16 cellular contexts compared by ENCODE assay signal in genomic region chr9:73116880-73117279, GRCh38. TPM values are rescaled to one million over a fixed set of nuclear protein-coding genes. Genes with fewer than 3 reads are reported as not detected.
DNase-seq lines count a peak whose midpoint lies in the region; ATAC-seq and TF ChIP-seq lines count a peak whose summit lies in the region.
"Had no signal": no experiment of that assay in that cellular context is flagged by ENCODE, and none has a peak within 500 bp of the region (broad histone marks: within the 10 kb centered on the region; RNA-seq: fewer than 3 reads in every experiment).

No MANE protein-coding gene starts in this region.

- peaks cover 9 to 99% (median 14%) of the 10 kb centered on the region in 3 donors for H3K4me1 ChIP-seq in esophagus squamous epithelium

- H3K4me1 Mint-ChIP-seq in activated naive CD4-positive, alpha-beta T cell treated with anti-CD3 and anti-CD28 coated beads for 36 hours (ENCODE audit: low read depth): peaks cover 42% of the 10 kb centered on the region
- peaks cover 28% of the 10 kb centered on the region for H3K4me1 Mint-ChIP-seq in T-helper 17 cell
- peaks cover 50% of the 10 kb centered on the region for H3K4me1 Mint-ChIP-seq in stimulated activated naive CD8-positive, alpha-beta T cell treated with anti-CD3 and anti-CD28 coated beads, Interleukin-15, amount 100 ng/mL, for 72 hours

- H3K36me3 Mint-ChIP-seq in activated naive CD4-positive, alpha-beta T cell treated with anti-CD3 and anti-CD28 coated beads, Interleukin-2, amount 50 U/mL, for 72 hours: no peaks in the 10 kb centered on the region
- no peaks in the 10 kb centered on the region for H3K36me3 Mint-ChIP-seq in activated naive CD4-positive, alpha-beta T cell treated with anti-CD3 and anti-CD28 coated beads for 36 hours (ENCODE audit: low read depth)
- H3K36me3 Mint-ChIP-seq in T-helper 17 cell (ENCODE audit: low read depth): no peaks in the 10 kb centered on the region
- H3K36me3 Mint-ChIP-seq: CD8-positive, alpha-beta T cell had no signal

- CTCF ChIA-PET in activated naive CD4-positive, alpha-beta T cell treated with anti-CD3 and anti-CD28 coated beads for 36 hours (lab: Charles Lee): interaction anchor here (0.5 to 2.0 kb wide), 4 partner anchors 10 to 84 kb away, joined by 3 to 8 read pairs (median 3); no protein-coding TSS in a partner anchor

- H3K27me3 ChIP-seq in esophagus squamous epithelium (no peaks in the 10 kb centered on the region), dorsolateral prefrontal cortex (no peaks in the 10 kb centered on the region)

- H3K9me3 ChIP-seq in T-helper 17 cell (ENCODE audit: control insufficient read depth, low read length, poor library complexity, severe bottlenecking) (no peaks in the 10 kb centered on the region), esophagus squamous epithelium (no peaks in the 10 kb centered on the region)

- H3K27ac ChIP-seq in esophagus squamous epithelium (peak overlapping the region in 3 of 4 donors; percentile 72 to 89 (median 89)), dorsolateral prefrontal cortex (no peak overlapping the region)

- intact Hi-C loops in activated naive CD4-positive, alpha-beta T cell treated with anti-CD3 and anti-CD28 coated beads for 36 hours (cut with micrococcal nuclease): loop anchor here (1.0 kb wide), 3 partner anchors 15 to 37 kb away; no protein-coding TSS in a partner anchor
- intact Hi-C loops in esophagus squamous epithelium (cut with DNase I) (no loop called here), dorsolateral prefrontal cortex (cut with DNase I) (no loop called here)

- no peak overlapping the region for H3K4me3 ChIP-seq in esophagus squamous epithelium
- H3K4me3 ChIP-seq in dorsolateral prefrontal cortex: no peak overlapping the region

- WGBS in esophagus squamous epithelium, 2 donors: 85 to 91% methylated on average over 1 of the region's 1 CpG

- no peaks in the 10 kb centered on the region for H3K36me3 ChIP-seq in esophagus squamous epithelium

- TF ChIP-seq POLR2A in esophagus squamous epithelium (IDR thresholded peaks at IDR 0.05): no peak

- no peak for TF ChIP-seq CTCF in esophagus squamous epithelium (IDR thresholded peaks at IDR 0.05)
- no peak for TF ChIP-seq CTCF in dorsolateral prefrontal cortex (IDR thresholded peaks at IDR 0.05 in 54 of 56, conservative IDR thresholded peaks at IDR 0.05 in 2 of 56; ENCODE audit: low read depth in 1 of 56, partially characterized antibody in 56 of 56)

- H3K9me3 Mint-ChIP-seq in activated naive CD4-positive, alpha-beta T cell treated with anti-CD3 and anti-CD28 coated beads, Interleukin-2, amount 50 U/mL, for 72 hours: no peaks in the 10 kb centered on the region
- no peaks in the 10 kb centered on the region for H3K9me3 Mint-ChIP-seq in activated naive CD4-positive, alpha-beta T cell treated with anti-CD3 and anti-CD28 coated beads for 36 hours
- H3K9me3 Mint-ChIP-seq in stimulated activated naive CD8-positive, alpha-beta T cell treated with anti-CD3 and anti-CD28 coated beads, Interleukin-15, amount 100 ng/mL, for 72 hours: no peaks in the 10 kb centered on the region
- H3K9me3 Mint-ChIP-seq: CD8-positive, alpha-beta T cell; HFFc6 had no signal

- peak; percentile 47 to 68 for ATAC-seq in activated naive CD4-positive, alpha-beta T cell treated with anti-CD3 and anti-CD28 coated beads, Interleukin-2, amount 50 U/mL, for 72 hours
- ATAC-seq in T-helper 17 cell: no peak
- ATAC-seq in stimulated activated naive CD8-positive, alpha-beta T cell treated with anti-CD3 and anti-CD28 coated beads, Interleukin-15, amount 100 ng/mL, for 72 hours: peak; percentile 55
- ATAC-seq in GM18873 (IDR thresholded peaks at IDR 0.05; ENCODE audit: low FRiP score, unreplicated experiment): no peak
- ATAC-seq: CD8-positive, alpha-beta T cell had no signal

- H3K27me3 Mint-ChIP-seq in activated naive CD4-positive, alpha-beta T cell treated with anti-CD3 and anti-CD28 coated beads for 36 hours (ENCODE audit: low read depth): no peaks in the 10 kb centered on the region
- no peaks in the 10 kb centered on the region for H3K27me3 Mint-ChIP-seq in T-helper 17 cell
- H3K27me3 Mint-ChIP-seq in stimulated activated naive CD8-positive, alpha-beta T cell treated with anti-CD3 and anti-CD28 coated beads, Interleukin-15, amount 100 ng/mL, for 72 hours: no peaks in the 10 kb centered on the region

- peak overlapping the region; percentile 27 to 81 for H3K27ac Mint-ChIP-seq in activated naive CD4-positive, alpha-beta T cell treated with anti-CD3 and anti-CD28 coated beads, Interleukin-2, amount 50 U/mL, for 72 hours
- H3K27ac Mint-ChIP-seq in activated naive CD4-positive, alpha-beta T cell treated with anti-CD3 and anti-CD28 coated beads for 36 hours: no peak overlapping the region
- peak overlapping the region; percentile 41 for H3K27ac Mint-ChIP-seq in T-helper 17 cell
- H3K27ac Mint-ChIP-seq in stimulated activated naive CD8-positive, alpha-beta T cell treated with anti-CD3 and anti-CD28 coated beads, Interleukin-15, amount 100 ng/mL, for 72 hours: peak overlapping the region; percentile 42 to 45
- H3K27ac Mint-ChIP-seq: CD8-positive, alpha-beta T cell; HFFc6 had no signal

- no peak for DNase-seq in activated naive CD4-positive, alpha-beta T cell treated with anti-CD3 and anti-CD28 coated beads, Interleukin-2, amount 50 U/mL, for 72 hours (ENCODE audit: low spot score in 2 of 2)
- DNase-seq in activated naive CD4-positive, alpha-beta T cell treated with anti-CD3 and anti-CD28 coated beads for 36 hours: no peak
- no peak for DNase-seq in T-helper 17 cell
- DNase-seq in esophagus squamous epithelium (lab: John Stamatoyannopoulos, UW): no peak
- no peak for DNase-seq in stimulated activated naive CD8-positive, alpha-beta T cell treated with anti-CD3 and anti-CD28 coated beads, Interleukin-15, amount 100 ng/mL, for 72 hours
- DNase-seq in dorsolateral prefrontal cortex: no peak
- DNase-seq: CD8-positive, alpha-beta T cell; HFFc6; KBM-7; NCI-H1048; NCI-H146; NCI-H2081 treated with DMSO at 0.1 percent for 48 hours; NCI-H226; NCI-H526 treated with DMSO at 0.1 percent for 48 hours; NK-92 treated with Interleukin-12 subunit alpha and Interleukin-12 subunit beta, amount 100 ng/mL, for 24 hours had no signal

- no peak overlapping the region for H3K4me3 Mint-ChIP-seq in activated naive CD4-positive, alpha-beta T cell treated with anti-CD3 and anti-CD28 coated beads for 36 hours
- no peak overlapping the region for H3K4me3 Mint-ChIP-seq in T-helper 17 cell
- H3K4me3 Mint-ChIP-seq in stimulated activated naive CD8-positive, alpha-beta T cell treated with anti-CD3 and anti-CD28 coated beads, Interleukin-15, amount 100 ng/mL, for 72 hours: peak overlapping the region in 1 of 2 donors; percentile 17
- H3K4me3 Mint-ChIP-seq: CD8-positive, alpha-beta T cell had no signal

RNA-seq across cellular contexts. Expression of gene ANXA1, which starts 34.8 kb away (rescaled TPM):
- 10 to 100 TPM; 13.9 to 63.1 TPM for total RNA-seq in activated naive CD4-positive, alpha-beta T cell treated with anti-CD3 and anti-CD28 coated beads, Interleukin-2, amount 50 U/mL, for 72 hours
- 10 to 100 TPM; 17.9 to 19.9 TPM for total RNA-seq in activated naive CD4-positive, alpha-beta T cell treated with anti-CD3 and anti-CD28 coated beads for 36 hours
- total RNA-seq in T-helper 17 cell (100 to 1,000 TPM; 553 to 928 TPM), esophagus squamous epithelium (1,000 to 10,000 TPM; 5,313 to 9,451 (median 7,147) TPM), dorsolateral prefrontal cortex (10 to 100 TPM in 111 of 120 experiments, 1 to 10 TPM in 9; 8.2 to 56.0 (median 17.2) TPM)

Comparison
In these comparisons a context has a peak if more than half of its experiments do, and no peak if none do; other contexts are left out.
1. ATAC-seq: peak in activated naive CD4-positive, alpha-beta T cell treated with anti-CD3 and anti-CD28 coated beads, Interleukin-2, amount 50 U/mL, for 72 hours (2 of 2) and stimulated activated naive CD8-positive, alpha-beta T cell treated with anti-CD3 and anti-CD28 coated beads, Interleukin-15, amount 100 ng/mL, for 72 hours (single experiment); none in T-helper 17 cell (single experiment) and GM18873 (single experiment).
2. H3K27ac ChIP-seq: peak in esophagus squamous epithelium (3 of 4); none in dorsolateral prefrontal cortex (0 of 59).
3. RNA of gene ANXA1, which starts 34.8 kb away (total RNA-seq): 5,313 to 9,451 TPM in esophagus squamous epithelium and 553 to 928 TPM in T-helper 17 cell; 13.9 to 63.1 TPM in activated naive CD4-positive, alpha-beta T cell treated with anti-CD3 and anti-CD28 coated beads, Interleukin-2, amount 50 U/mL, for 72 hours, 17.9 to 19.9 TPM in activated naive CD4-positive, alpha-beta T cell treated with anti-CD3 and anti-CD28 coated beads for 36 hours and 8.2 to 56.0 TPM in dorsolateral prefrontal cortex; every median in the first group is over 4 times any median in the second.